11 cellular contexts compared by ENCODE assay signal in genomic region chr14:91243098-91243483, GRCh38. TPM values are rescaled to one million over a fixed set of nuclear protein-coding genes. Genes with fewer than 3 reads are reported as not detected.
A peak's percentile ranks its signal among the peaks of the same experiment; 100 is the strongest.
DNase-seq lines count a peak whose midpoint lies in the region; ATAC-seq, FAIRE-seq and TF ChIP-seq lines count a peak whose summit lies in the region.
"Had no signal": no experiment of that assay in that cellular context is flagged by ENCODE, and none has a peak within 500 bp of the region (broad histone marks: within the 10 kb centered on the region; RNA-seq: fewer than 3 reads in every experiment).

No MANE protein-coding gene starts in this region.

- H3K27ac ChIP-seq in BLaER1 treated with 17β-estradiol and CSF1 and Interleukin-3, amounts not matched to agents 10 nM and 100 nM, result peak overlapping the region in 10 of 11 experiments; percentile 22 to 75 (median 64); a peak in 20 of 22 replicates
- peak overlapping the region; percentile 87 for H3K27ac ChIP-seq in keratinocyte (ENCODE audit: control insufficient read depth, insufficient read depth, low read length)

- no peak for FAIRE-seq in keratinocyte (lab: Jason Lieb, UNC)

- no peaks in the 10 kb centered on the region for H3K27me3 Mint-ChIP-seq in T-helper 2 cell treated with Interferon-gamma antibody and Interleukin-4, amounts not matched to agents 5 μg/mL and 100 μg/mL, for 36 hours (ENCODE audit: low read depth)
- no peaks in the 10 kb centered on the region for H3K27me3 Mint-ChIP-seq in chondrocyte (ENCODE audit: low read depth)

- peaks cover 75% of the 10 kb centered on the region for H3K4me1 Mint-ChIP-seq in T-helper 2 cell treated with Interferon-gamma antibody and Interleukin-4, amounts not matched to agents 5 μg/mL and 100 μg/mL, for 36 hours (ENCODE audit: low read depth)
- H3K4me1 Mint-ChIP-seq in chondrocyte (ENCODE audit: low read depth), result peaks cover 22% of the 10 kb centered on the region

- H3K36me3 ChIP-seq in BLaER1 treated with 17β-estradiol and CSF1 and Interleukin-3, amounts not matched to agents 10 nM and 100 nM, result no peaks in the 10 kb centered on the region
- H3K36me3 ChIP-seq in keratinocyte (ENCODE audit: control insufficient read depth in 2 of 2, extremely low read depth in 1 of 2, insufficient read depth in 2 of 2, low read length in 2 of 2), result no peaks in the 10 kb centered on the region

- peaks cover 60 to 81% (median 70%) of the 10 kb centered on the region in 10 experiments for H3K4me1 ChIP-seq in BLaER1 treated with 17β-estradiol and CSF1 and Interleukin-3, amounts not matched to agents 10 nM and 100 nM
- peaks cover 27% of the 10 kb centered on the region for H3K4me1 ChIP-seq in keratinocyte (ENCODE audit: control insufficient read depth, extremely low read depth, insufficient read depth, low read length)

- DNase-seq in T-helper 2 cell treated with Interferon-gamma antibody and Interleukin-4, amounts not matched to agents 5 μg/mL and 100 μg/mL, for 36 hours (ENCODE audit: low spot score), result no peak
- DNase-seq in keratinocyte (ENCODE audit: low read depth, low spot score) (no peak), NCI-H1048 (lab: John Stamatoyannopoulos, UW) (no peak), nucleus accumbens (lab: John Stamatoyannopoulos, UW) (no peak), chondrocyte (ENCODE audit: low spot score) (no peak)
- DNase-seq: Calu3, H9, NCI-H446 had no signal

- TF ChIP-seq CTCF in keratinocyte (optimal IDR thresholded peaks at IDR 0.05 in 1 of 3, IDR thresholded peaks at IDR 0.05 in 1 of 3, conservative IDR thresholded peaks at IDR 0.05 in 1 of 3; ENCODE audit: extremely low read depth in 1 of 3, insufficient read depth in 2 of 3, low read length in 3 of 3) (no peak), chondrocyte (IDR thresholded peaks at IDR 0.05) (no peak)

- peaks cover 90% of the 10 kb centered on the region for H3K36me3 Mint-ChIP-seq in T-helper 2 cell treated with Interferon-gamma antibody and Interleukin-4, amounts not matched to agents 5 μg/mL and 100 μg/mL, for 36 hours (ENCODE audit: low read depth)
- no peaks in the 10 kb centered on the region for H3K36me3 Mint-ChIP-seq in chondrocyte (ENCODE audit: low read depth)

- H3K9me1 ChIP-seq in keratinocyte (ENCODE audit: control insufficient read depth, extremely low read depth, insufficient read depth, low read length), result peaks cover 3% of the 10 kb centered on the region

- H3K9ac ChIP-seq in BLaER1 treated with 17β-estradiol and CSF1 and Interleukin-3, amounts not matched to agents 10 nM and 100 nM, result peak overlapping the region in 9 of 11 experiments; percentile 3 to 67 (median 59); a peak in 12 of 22 replicates
- H3K9ac ChIP-seq in keratinocyte (ENCODE audit: control insufficient read depth, extremely low read depth, insufficient read depth, low read length), result peak overlapping the region; percentile 66

- H3K4me3 ChIP-seq in BLaER1 treated with 17β-estradiol and CSF1 and Interleukin-3, amounts not matched to agents 10 nM and 100 nM, result peak overlapping the region in 5 of 10 experiments; percentile 0 to 26 (median 11); a peak in 6 of 20 replicates
- H3K4me3 ChIP-seq in keratinocyte (ENCODE audit: control insufficient read depth in 2 of 3, extremely low read depth in 1 of 3, insufficient read depth in 2 of 3, low read depth in 1 of 3, low read length in 3 of 3), result no peak overlapping the region

- dilution Hi-C loops in keratinocyte (cut with MboI; ENCODE audit: extremely low pct_ligation_motif_present, low sequenced_read_pairs), result no loop called here

- no peaks in the 10 kb centered on the region for H4K20me1 ChIP-seq in BLaER1 treated with 17β-estradiol and CSF1 and Interleukin-3, amounts not matched to agents 10 nM and 100 nM
- no peaks in the 10 kb centered on the region for H4K20me1 ChIP-seq in keratinocyte (ENCODE audit: control insufficient read depth, extremely low read depth, insufficient read depth, low read length)

- peak; percentile 8 for ATAC-seq in GM21723 (IDR thresholded peaks at IDR 0.05; ENCODE audit: unreplicated experiment)
- no peak for ATAC-seq in GM19463 (IDR thresholded peaks at IDR 0.05; ENCODE audit: unreplicated experiment)

- H3K4me3 Mint-ChIP-seq in T-helper 2 cell treated with Interferon-gamma antibody and Interleukin-4, amounts not matched to agents 5 μg/mL and 100 μg/mL, for 36 hours, result peak overlapping the region; percentile 88
- no peak overlapping the region for H3K4me3 Mint-ChIP-seq in chondrocyte (ENCODE audit: unreplicated experiment)
- H3K4me3 Mint-ChIP-seq: H9 had no signal

- peak overlapping the region; percentile 86 to 97 (median 93) for H3K4me2 ChIP-seq in BLaER1 treated with 17β-estradiol and CSF1 and Interleukin-3, amounts not matched to agents 10 nM and 100 nM
- H3K4me2 ChIP-seq in keratinocyte (ENCODE audit: control insufficient read depth, extremely low read depth, insufficient read depth, low read depth, low read length), result peak overlapping the region; percentile 92

- peaks cover 0 to 7% (median 0%) of the 10 kb centered on the region in 11 experiments; a peak in 1 of 22 replicates for H3K27me3 ChIP-seq in BLaER1 treated with 17β-estradiol and CSF1 and Interleukin-3, amounts not matched to agents 10 nM and 100 nM
- no peaks in the 10 kb centered on the region for H3K27me3 ChIP-seq in keratinocyte (ENCODE audit: control insufficient read depth, extremely low read depth, insufficient read depth, low read length)

- peaks cover 0 to 16% (median 8%) of the 10 kb centered on the region in 11 experiments; a peak in 8 of 22 replicates for H3K9me3 ChIP-seq in BLaER1 treated with 17β-estradiol and CSF1 and Interleukin-3, amounts not matched to agents 10 nM and 100 nM (replicated peaks in 1 of 11)
- no peaks in the 10 kb centered on the region for H3K9me3 ChIP-seq in keratinocyte (ENCODE audit: control insufficient read depth, low read depth, low read length)

- peak overlapping the region; percentile 89 for H3K27ac Mint-ChIP-seq in T-helper 2 cell treated with Interferon-gamma antibody and Interleukin-4, amounts not matched to agents 5 μg/mL and 100 μg/mL, for 36 hours
- H3K27ac Mint-ChIP-seq in chondrocyte (ENCODE audit: unreplicated experiment), result no peak overlapping the region

- H3K9me3 Mint-ChIP-seq in T-helper 2 cell treated with Interferon-gamma antibody and Interleukin-4, amounts not matched to agents 5 μg/mL and 100 μg/mL, for 36 hours, result no peaks in the 10 kb centered on the region
- H3K9me3 Mint-ChIP-seq in chondrocyte (ENCODE audit: low read depth), result peaks cover 4% of the 10 kb centered on the region

- H3K79me2 ChIP-seq in keratinocyte (ENCODE audit: control insufficient read depth, insufficient read depth, low read length), result no peaks in the 10 kb centered on the region

- peak overlapping the region; percentile 4 for H2AFZ ChIP-seq in keratinocyte (ENCODE audit: control insufficient read depth, low read length)

RNA-seq across cellular contexts. Expression of gene GPR68, which starts 1.4 kb away (rescaled TPM):
- polyA plus RNA-seq in keratinocyte, result 1.2 to 5.7 TPM (median 2.3 TPM) in 3 replicates
- polyA plus RNA-seq in keratinocyte (2011; ENCODE audit: low read depth), result not detected
- polyA plus RNA-seq in keratinocyte (2011; cell fraction: cytosol; rRNA removed), result 1.4 and 3.2 TPM in 2 replicates
- 5.6 and 8.3 TPM in 2 replicates for polyA plus RNA-seq in keratinocyte (2011; cell fraction: nucleus; rRNA removed)
- 0.47 and 2.7 TPM in 2 replicates for polyA plus RNA-seq in keratinocyte (2012; ENCODE audit: low replicate concordance)
- polyA minus RNA-seq in keratinocyte, result 1.6 to 13.5 TPM (median 9.7 TPM) in 3 replicates
- polyA minus RNA-seq in keratinocyte (2011; cell fraction: cytosol; rRNA and poly(A)+ RNA removed), result 8.8 TPM
- 4.7 and 5.3 TPM in 2 replicates for polyA minus RNA-seq in keratinocyte (2011; cell fraction: nucleus; rRNA and poly(A)+ RNA removed)
- total RNA-seq in chondrocyte, result 0.42 to 4.1 TPM (median 0.46 TPM) in 3 replicates
- total RNA-seq: Calu3 had no signal
